Comparison of ENCODE assay signal across 8 cellular contexts in the genomic region with DNA sequence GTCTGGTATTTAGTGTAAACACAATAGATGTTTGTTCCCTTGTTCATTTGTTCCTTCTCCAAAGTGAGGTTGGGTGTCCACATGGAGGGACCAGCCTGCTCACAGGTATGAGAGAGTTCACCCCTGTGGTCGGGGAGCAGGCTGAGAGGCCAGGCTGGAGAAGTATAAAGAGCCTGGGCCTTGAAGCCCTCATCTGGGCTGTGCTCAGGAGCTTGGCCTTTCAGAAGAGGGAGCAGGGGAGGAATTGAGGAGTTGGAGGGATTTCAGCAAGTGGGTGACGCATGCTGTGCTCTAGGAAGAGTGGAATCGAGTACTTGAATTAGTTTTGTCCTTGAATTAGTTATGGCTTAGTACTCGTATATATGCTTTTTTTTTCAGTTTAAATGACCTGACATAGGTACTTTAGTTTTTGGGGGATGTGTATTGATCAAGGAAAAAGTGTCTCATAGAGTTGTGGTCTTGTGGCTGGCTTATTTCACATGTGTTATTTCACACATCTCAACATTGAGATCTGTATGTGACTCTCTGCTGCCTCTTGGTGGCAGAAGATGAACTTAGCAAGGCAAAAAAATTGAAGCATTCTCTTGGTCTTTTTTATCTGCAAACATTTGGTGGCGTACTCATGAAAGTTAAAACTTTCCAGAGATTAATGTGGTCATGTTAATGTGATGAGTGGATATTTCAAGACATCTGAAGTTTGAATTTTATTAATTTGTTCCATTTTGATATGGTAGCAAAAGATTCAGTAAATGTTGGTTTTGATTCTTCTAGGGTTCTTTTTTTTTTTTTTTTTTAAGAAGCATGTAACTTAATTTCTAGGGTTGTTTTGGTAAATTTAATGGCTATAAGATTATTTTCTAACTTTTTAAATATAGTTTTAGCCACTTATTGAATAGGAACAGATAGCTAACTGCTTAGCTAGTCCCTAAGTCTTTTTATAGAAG. TPM values are rescaled to one million over a fixed set of nuclear protein-coding genes. Genes with fewer than 3 reads are reported as not detected.
DNase-seq lines count a peak whose midpoint lies in the region; ATAC-seq and TF ChIP-seq lines count a peak whose summit lies in the region.

No MANE protein-coding gene starts in this region.

- intact Hi-C loops in OCI-LY7 (cut with micrococcal nuclease; ENCODE audit: unreplicated experiment) (loop anchor here (1.0 to 5.0 kb wide), 2 partner anchors 54 to 158 kb away; partner anchors contain the start of gene SLAIN1), heart left ventricle (cut with DNase I) (loop anchor here (2.0 to 10.0 kb wide), 6 partner anchors 157 to 259 kb away; no protein-coding TSS in a partner anchor)

- CTCF ChIA-PET in OCI-LY7 (lab: Charles Lee; ENCODE audit: unreplicated experiment) = no interaction called here

- H3K4me1 Mint-ChIP-seq in activated naive CD8-positive, alpha-beta T cell (ENCODE audit: low read depth) = peaks cover 19% of the 10 kb centered on the region

- no peaks in the 10 kb centered on the region for H3K4me1 ChIP-seq in OCI-LY7 (ENCODE audit: insufficient read depth, low read length, poor library complexity, severe bottlenecking)
- peaks cover 0 to 6% (median 0%) of the 10 kb centered on the region in 12 donors for H3K4me1 ChIP-seq in heart left ventricle

- no peak overlapping the region for H3K4me3 ChIP-seq in OCI-LY7 (ENCODE audit: low read depth, low read length, poor library complexity, severe bottlenecking)
- H3K4me3 ChIP-seq in heart left ventricle = no peak overlapping the region

- H3K36me3 ChIP-seq in OCI-LY7 (ENCODE audit: insufficient read depth, low read length) = no peaks in the 10 kb centered on the region; the same call in 1 of the 2 replicates
- H3K36me3 ChIP-seq in heart left ventricle = no peaks in the 10 kb centered on the region

- H3K9me3 ChIP-seq in OCI-LY7 (ENCODE audit: low read length) (no peaks in the 10 kb centered on the region), heart left ventricle (no peaks in the 10 kb centered on the region)

- no TSS peak for BruUV-seq in OCI-LY7 (replicated peaks; lab: Mats Ljungman, UMichigan)

- 59 to 65% (median 62%) methylated on average over 5 of the region's 5 CpGs for WGBS in heart left ventricle, 4 donors

- H3K27ac ChIP-seq in OCI-LY7 (ENCODE audit: low read depth, low read length, poor library complexity, severe bottlenecking) (no peak overlapping the region), heart left ventricle (no peak overlapping the region)

- H3K9me2 ChIP-seq in OCI-LY7 (ENCODE audit: insufficient read depth, low read length) = no peaks in the 10 kb centered on the region

- H2AFZ ChIP-seq in OCI-LY7 (ENCODE audit: low read length) = no peak overlapping the region

- H3K9me3 Mint-ChIP-seq in activated naive CD8-positive, alpha-beta T cell (ENCODE audit: low read depth) = no peaks in the 10 kb centered on the region

- peak; percentile 58 for DNase-seq in ELR (ENCODE audit: low read depth)
- DNase-seq in OCI-LY7 (ENCODE audit: low spot score) = peak; percentile 67
- peak in 1 of 5 donors; percentile 12 for DNase-seq in heart left ventricle
- peak; percentile 11 for DNase-seq in pulmonary artery endothelial cell (ENCODE audit: low read depth, low spot score)
- no peak for DNase-seq in NCI-H187 treated with DMSO at 0.1 percent for 48 hours (lab: John Stamatoyannopoulos, UW)

- peak overlapping the region; percentile 18 for H3K27ac Mint-ChIP-seq in activated naive CD8-positive, alpha-beta T cell

- peak; percentile 79 for ATAC-seq in GM21360 (IDR thresholded peaks at IDR 0.05; ENCODE audit: unreplicated experiment)
- ATAC-seq in HG03571 (IDR thresholded peaks at IDR 0.05; ENCODE audit: unreplicated experiment) = peak; percentile 78
- peak in 3 of 4 donors; percentile 51 to 78 (median 70) for ATAC-seq in heart left ventricle

- POLR2A ChIA-PET in OCI-LY7 (lab: Charles Lee) = interaction anchor here (0.7 kb wide), 1 partner anchor 35 kb away, joined by 5 read pairs; no protein-coding TSS in a partner anchor

- no peaks in the 10 kb centered on the region for H3K79me2 ChIP-seq in OCI-LY7 (ENCODE audit: insufficient read depth, low read depth, low read length)

- peaks cover 9% of the 10 kb centered on the region for H3K36me3 Mint-ChIP-seq in activated naive CD8-positive, alpha-beta T cell

- no peak for TF ChIP-seq POLR2A in heart left ventricle (IDR thresholded peaks at IDR 0.05)

- 0 out of 2 replicates have a peak, but pooled peaks cover 7% of the 10 kb centered on the region for H4K20me1 ChIP-seq in OCI-LY7 (ENCODE audit: insufficient read depth, low read length)

- H3K27me3 ChIP-seq in heart left ventricle = no peaks in the 10 kb centered on the region

- TF ChIP-seq CTCF in OCI-LY7 (conservative IDR thresholded peaks at IDR 0.05; ENCODE audit: low read length) (peak; percentile 95), heart left ventricle (IDR thresholded peaks at IDR 0.05) (peak; percentile 57 to 83 (median 74))

- no peak overlapping the region for H3K4me2 ChIP-seq in OCI-LY7 (ENCODE audit: low read length)

- no peak overlapping the region for H3K4me3 Mint-ChIP-seq in activated naive CD8-positive, alpha-beta T cell

- H3K27me3 Mint-ChIP-seq in activated naive CD8-positive, alpha-beta T cell = no peaks in the 10 kb centered on the region

RNA-seq across cellular contexts. Expression of gene SLAIN1, which starts 54.3 kb away (rescaled TPM):
- total RNA-seq in OCI-LY7 (2014; rRNA removed; shearing (Covaris generic)) = 28.5 and 31.7 TPM in 2 replicates
- 16.4 and 19.5 TPM in 2 replicates for total RNA-seq in OCI-LY7 (2022)
- total RNA-seq in heart left ventricle = 10 to 100 TPM in 2 of 9 donors, 1 to 10 TPM in 7; 5.1 to 14.9 (median 7.2) TPM
- 1 to 10 TPM; 2.3 to 4.2 TPM for polyA plus RNA-seq in heart left ventricle
- 9.2 and 13.7 TPM in 2 replicates for total RNA-seq in pulmonary artery endothelial cell
